In genomic region chr4:166174717-166175510, GRCh38 we compare ENCODE assay signal across 20 cellular contexts.
DNase-seq lines count a peak whose midpoint lies in the region; ATAC-seq, FAIRE-seq and TF ChIP-seq lines count a peak whose summit lies in the region.
"Had no signal": no experiment of that assay in that cellular context is flagged by ENCODE, and none has a peak within 500 bp of the region (broad histone marks: within the 10 kb centered on the region; RNA-seq: fewer than 3 reads in every experiment).

No MANE protein-coding gene starts in this region.

- DNase-seq in DMS53 (lab: John Stamatoyannopoulos, UW) (peak; percentile 70), NB4 (ENCODE audit: low read depth) (peak; percentile 4), GM12878 (ENCODE audit: low read depth, low spot score) (no peak), mesenchymal stem cell (peak; percentile 42), NCI-H774 (lab: John Stamatoyannopoulos, UW) (no peak), NCI-H1436 (lab: John Stamatoyannopoulos, UW) (no peak), H7 (no peak)
- DNase-seq: activated CD4-positive, alpha-beta memory T cell treated with anti-CD3 and anti-CD28 coated beads for 36 hours; activated T-cell treated with anti-CD3 and anti-CD28 coated beads, Interleukin-2, amount 50 U/mL, for 48 hours; gastrocnemius medialis; NCI-H187 treated with DMSO at 0.1 percent for 48 hours; NCI-H510A; SJCRH30 had no signal

- no peak overlapping the region for H3K4me3 ChIP-seq in NB4 (ENCODE audit: low read depth, low read length)
- no peak overlapping the region for H3K4me3 ChIP-seq in GM12878
- no peak overlapping the region for H3K4me3 ChIP-seq in mesenchymal stem cell (ENCODE audit: insufficient read depth in 1 of 2, low read depth in 1 of 2, low read length in 2 of 2)
- H3K4me3 ChIP-seq in H7 (ENCODE audit: insufficient read depth, low read depth, low read length): no peak overlapping the region
- H3K4me3 ChIP-seq: gastrocnemius medialis, lung, prostate gland, SJCRH30 had no signal

- no peaks in the 10 kb centered on the region for H4K20me1 ChIP-seq in GM12878 (ENCODE audit: control insufficient read depth, insufficient read depth)

- no peaks in the 10 kb centered on the region for H3K36me3 ChIP-seq in GM12878 (ENCODE audit: control insufficient read depth in 2 of 2, insufficient read depth in 2 of 2, low read length in 1 of 2)
- H3K36me3 ChIP-seq in mesenchymal stem cell (ENCODE audit: control insufficient read depth in 1 of 2, insufficient read depth in 2 of 2, low read depth in 1 of 2, low read length in 2 of 2): no peaks in the 10 kb centered on the region
- no peaks in the 10 kb centered on the region for H3K36me3 ChIP-seq in H7 (replicated peaks; ENCODE audit: control insufficient read depth, insufficient read depth, low read length)
- H3K36me3 ChIP-seq: gastrocnemius medialis, prostate gland, SJCRH30 had no signal

- H2BK120ac ChIP-seq in mesenchymal stem cell (ENCODE audit: low read depth, low read length): no peak overlapping the region

- H3K18ac ChIP-seq in mesenchymal stem cell (ENCODE audit: low read depth in 1 of 2, low read length in 2 of 2): no peak overlapping the region

- no peak overlapping the region for H2AK5ac ChIP-seq in mesenchymal stem cell (ENCODE audit: low read length, severe bottlenecking)

- H3K4me2 ChIP-seq in GM12878 (ENCODE audit: control insufficient read depth, insufficient read depth) (no peak overlapping the region), mesenchymal stem cell (ENCODE audit: low read length, poor library complexity, severe bottlenecking) (no peak overlapping the region)

- no peak overlapping the region for H2BK15ac ChIP-seq in mesenchymal stem cell (ENCODE audit: low read depth, poor library complexity, severe bottlenecking)

- H3K27me3 ChIP-seq in GM12878 (replicated peaks in 1 of 2; ENCODE audit: control insufficient read depth in 2 of 2, insufficient read depth in 2 of 2, low read length in 1 of 2): no peaks in the 10 kb centered on the region
- H3K27me3 ChIP-seq in mesenchymal stem cell (ENCODE audit: control insufficient read depth in 1 of 2, insufficient read depth in 1 of 2, low read length in 2 of 2): no peaks in the 10 kb centered on the region
- H3K27me3 ChIP-seq in H7 (ENCODE audit: control insufficient read depth, insufficient read depth, low read length): no peaks in the 10 kb centered on the region
- H3K27me3 ChIP-seq: gastrocnemius medialis, SJCRH30 had no signal

- H4K8ac ChIP-seq in mesenchymal stem cell (ENCODE audit: low read length): no peak overlapping the region

- TF ChIP-seq CTCF in NB4 (IDR thresholded peaks at IDR 0.05; ENCODE audit: low read depth, low read length): no peak
- TF ChIP-seq CTCF in GM12878 (IDR thresholded peaks at IDR 0.05 in 2 of 3, conservative IDR thresholded peaks at IDR 0.05 in 1 of 3; ENCODE audit: control insufficient read depth in 2 of 3, extremely low read depth in 1 of 3, insufficient read depth in 1 of 3, low read depth in 3 of 3, low read length in 3 of 3): no peak

- H3K9ac ChIP-seq in GM12878 (ENCODE audit: control insufficient read depth, insufficient read depth, low read length) (no peak overlapping the region), mesenchymal stem cell (ENCODE audit: low read length) (no peak overlapping the region)

- TF ChIP-seq POLR2A in NB4 (IDR thresholded peaks at IDR 0.05; ENCODE audit: extremely low read depth, insufficient read length): no peak
- TF ChIP-seq POLR2A in GM12878 (IDR thresholded peaks at IDR 0.05; ENCODE audit: low read depth, low read length): no peak

- H3K79me2 ChIP-seq in GM12878 (ENCODE audit: control insufficient read depth, insufficient read depth, low read length): no peaks in the 10 kb centered on the region

- SMC1A ChIA-PET in GM12878 (lab: Charles Lee; ENCODE audit: uncharacterized antibody, unreplicated experiment): no interaction called here

- TF ChIP-seq RAD21 in GM12878 (IDR thresholded peaks at IDR 0.05; ENCODE audit: insufficient read depth, low read depth, low read length): no peak

- CTCF ChIA-PET in GM12878 (lab: Yijun Ruan, JAX): no interaction called here

- no peak overlapping the region for H4K91ac ChIP-seq in mesenchymal stem cell (ENCODE audit: low read length)

- H3K23ac ChIP-seq in mesenchymal stem cell (ENCODE audit: low read length in 2 of 2): no peak overlapping the region

- H3K4me1 ChIP-seq in GM12878 (ENCODE audit: control insufficient read depth, insufficient read depth, low read length) (no peaks in the 10 kb centered on the region), mesenchymal stem cell (ENCODE audit: control insufficient read depth, insufficient read depth, low read depth, low read length) (no peaks in the 10 kb centered on the region)
- H3K4me1 ChIP-seq: gastrocnemius medialis, prostate gland, SJCRH30 had no signal

- peak; percentile 17; the same call in 1 of the 3 replicates for ATAC-seq in GM12878
- ATAC-seq in HG03565 (IDR thresholded peaks at IDR 0.05; ENCODE audit: unreplicated experiment): no peak
- ATAC-seq: gastrocnemius medialis; natural killer cell treated with Interleukin-12 subunit alpha and Interleukin-12 subunit beta and Interleukin-15 and Interleukin-18, amount 100 ng/mL, for 72 hours had no signal

- no peak overlapping the region for H3K14ac ChIP-seq in mesenchymal stem cell (ENCODE audit: low read length in 2 of 2)

- in situ Hi-C loops in GM12878 (cut with MboI): loop anchor here (25.0 kb wide), 2 partner anchors 837 to 1112 kb away; no protein-coding TSS in a partner anchor

- intact Hi-C loops in GM12878 (cut with micrococcal nuclease; ENCODE audit: unreplicated experiment): no loop called here

- RAD21 ChIA-PET in GM12878 (lab: Charles Lee; ENCODE audit: unreplicated experiment): no interaction called here

- no TSS peak for BruUV-seq in GM12878 (replicated peaks; lab: Mats Ljungman, UMichigan)

- no peak overlapping the region for H2BK12ac ChIP-seq in mesenchymal stem cell (ENCODE audit: low read length in 2 of 2)

- TF ChIP-seq EP300 in GM12878 (IDR thresholded peaks at IDR 0.05; ENCODE audit: borderline replicate concordance in 1 of 2, control insufficient read depth in 1 of 2, low read depth in 2 of 2, low read length in 2 of 2): no peak

- H2BK5ac ChIP-seq in mesenchymal stem cell (ENCODE audit: low read depth, low read length, poor library complexity, severe bottlenecking): no peak overlapping the region

- 54% methylated on average over 4 of the region's 4 CpGs for WGBS in GM12878 (ENCODE audit: insufficient coverage, insufficient replicate concordance, low lambda C conversion rate, missing lambda C conversion rate)
- WGBS in mesenchymal stem cell: 49% methylated on average over 4 of the region's 4 CpGs

- FAIRE-seq in GM12878 (lab: Jason Lieb, UNC): no peak
- FAIRE-seq: endometrium, G401.6, GM12892 had no signal

- no peaks in the 10 kb centered on the region; the same call in 2 of the 3 replicates for H3K9me3 ChIP-seq in GM12878 (replicated peaks; ENCODE audit: control insufficient read depth, insufficient read depth, low read length)
- no peaks in the 10 kb centered on the region for H3K9me3 ChIP-seq in mesenchymal stem cell (ENCODE audit: control insufficient read depth, low read length)
- H3K9me3 ChIP-seq: gastrocnemius medialis, prostate gland, SJCRH30 had no signal

- H3K27ac ChIP-seq in GM12878 (ENCODE audit: control insufficient read depth, insufficient read depth) (no peak overlapping the region), mesenchymal stem cell (ENCODE audit: low read length, poor library complexity, severe bottlenecking) (no peak overlapping the region)
- H3K27ac ChIP-seq: gastrocnemius medialis, prostate gland, SJCRH30 had no signal

- H3K4ac ChIP-seq in mesenchymal stem cell (ENCODE audit: low read depth in 1 of 2, low read length in 2 of 2): no peak overlapping the region

- H3K79me1 ChIP-seq in mesenchymal stem cell (replicated peaks; ENCODE audit: low read length, poor library complexity, severe bottlenecking): no peaks in the 10 kb centered on the region

- H2AFZ ChIP-seq in GM12878 (ENCODE audit: control insufficient read depth, low read depth, low read length): no peak overlapping the region
- H2AFZ ChIP-seq in mesenchymal stem cell (ENCODE audit: low read depth, low read length): peak overlapping the region; percentile 60

- POLR2A ChIA-PET in GM12878 (lab: Charles Lee): no interaction called here

TF ChIP-seq in GM12878, 131 proteins besides CTCF, POLR2A, EP300 and RAD21:
- TF ChIP-seq E2F8 (IDR thresholded peaks at IDR 0.05; ENCODE audit: low read depth, partially characterized antibody): no peak
TF ChIP-seq in GM12878: peak in this region for 0.

Comparison
In these comparisons a context has a peak if more than half of its experiments do, and no peak if none do; other contexts are left out.
1. DNase-seq: peak in DMS53 (single experiment), NB4 (single experiment) and mesenchymal stem cell (single experiment); none in GM12878 (single experiment), NCI-H774 (single experiment), NCI-H1436 (single experiment) and H7 (single experiment).